In genomic region chr2:68171684-68172083, GRCh38 we compare ENCODE assay signal across 22 cellular contexts. TPM values are rescaled to one million over a fixed set of nuclear protein-coding genes. Genes with fewer than 3 reads are reported as not detected.
DNase-seq lines count a peak whose midpoint lies in the region; ATAC-seq, FAIRE-seq and TF ChIP-seq lines count a peak whose summit lies in the region.
"Had no signal": no experiment of that assay in that cellular context is flagged by ENCODE, and none has a peak within 500 bp of the region (broad histone marks: within the 10 kb centered on the region; RNA-seq: fewer than 3 reads in every experiment).

No MANE protein-coding gene starts in this region.

- H2AFZ ChIP-seq in HepG2 (ENCODE audit: low read length) (no peak overlapping the region), K562 (ENCODE audit: low read depth, low read length) (no peak overlapping the region)

- H3K4me2 ChIP-seq in HepG2 (ENCODE audit: low read depth, low read length): no peak overlapping the region
- no peak overlapping the region for H3K4me2 ChIP-seq in K562 (ENCODE audit: insufficient read depth, low read length)
- H3K4me2 ChIP-seq: A549 had no signal

- no peak for TF ChIP-seq POLR2A in HepG2 (IDR thresholded peaks at IDR 0.05; ENCODE audit: insufficient read depth in 1 of 2, low read depth in 2 of 2, low read length in 2 of 2)
- TF ChIP-seq POLR2A in right lobe of liver (IDR thresholded peaks at IDR 0.05): no peak
- TF ChIP-seq POLR2A in K562 (conservative IDR thresholded peaks at IDR 0.05): 0 out of 2 replicates have a peak, but pooled peaks have one; percentile 55

- H3K27me3 ChIP-seq in HepG2 (ENCODE audit: control insufficient read depth in 1 of 2, insufficient read depth in 2 of 2, low read length in 2 of 2): no peaks in the 10 kb centered on the region
- no peaks in the 10 kb centered on the region for H3K27me3 ChIP-seq in right lobe of liver
- H3K27me3 ChIP-seq in HL-60 (ENCODE audit: insufficient read depth, poor library complexity, severe bottlenecking): no peaks in the 10 kb centered on the region
- no peaks in the 10 kb centered on the region for H3K27me3 ChIP-seq in K562 (ENCODE audit: control insufficient read depth in 2 of 2, insufficient read depth in 2 of 2, low read length in 2 of 2)
- no peaks in the 10 kb centered on the region for H3K27me3 ChIP-seq in small intestine (ENCODE audit: control insufficient read depth in 2 of 2, insufficient read depth in 2 of 2, low read length in 2 of 2)
- H3K27me3 ChIP-seq: BE2C had no signal

- DNase-seq in HepG2 (ENCODE audit: low spot score) (peak; percentile 21), right lobe of liver (no peak), HL-60 (ENCODE audit: low read depth in 1 of 2, low spot score in 1 of 2) (no peak), K562 (ENCODE audit: extremely low read depth in 1 of 4, low spot score in 3 of 4) (no peak), small intestine (no peak)
- DNase-seq in effector CD4-positive, alpha-beta T cell: no peak
- DNase-seq: 8988T; ACHN; BE2C; C1 segment of cervical spinal cord; CD4-positive, alpha-beta memory T cell; COR-L47; DMS153; DND-41; GOT3; HCEC 1CT had no signal

- CTCF ChIA-PET in HepG2 (lab: Yijun Ruan, JAX; ENCODE audit: low intra/inter-chr PET ratio, low total read pairs): no interaction called here
- CTCF ChIA-PET in K562 (lab: Yijun Ruan, JAX; ENCODE audit: low intra/inter-chr PET ratio): no interaction called here

- TF ChIP-seq EP300 in HepG2 (IDR thresholded peaks at IDR 0.05; ENCODE audit: low read depth in 2 of 2, low read length in 2 of 2) (no peak), HepG2 (CRISPR knock-in tag; IDR thresholded peaks at IDR 0.05; ENCODE audit: borderline replicate concordance) (no peak), K562 (IDR thresholded peaks at IDR 0.05; ENCODE audit: low read length) (no peak)

- H3K79me2 ChIP-seq in HepG2 (ENCODE audit: insufficient read depth, low read length) (peaks cover 5% of the 10 kb centered on the region), K562 (ENCODE audit: control insufficient read depth, insufficient read depth, low read length) (peaks cover 17% of the 10 kb centered on the region; the same call in 1 of the 3 replicates)

- no peaks in the 10 kb centered on the region for H3K9me3 ChIP-seq in HepG2 (ENCODE audit: low read length)
- H3K9me3 ChIP-seq in right lobe of liver: no peaks in the 10 kb centered on the region
- no peaks in the 10 kb centered on the region for H3K9me3 ChIP-seq in K562 (replicated peaks; ENCODE audit: control insufficient read depth, insufficient read depth, low read depth, low read length)
- no peaks in the 10 kb centered on the region for H3K9me3 ChIP-seq in small intestine (ENCODE audit: control insufficient read depth, low read depth)
- H3K9me3 ChIP-seq: A549, BE2C had no signal

- TF ChIP-seq RAD21 in HepG2 (CRISPR knock-in tag; IDR thresholded peaks at IDR 0.05): no peak
- no peak for TF ChIP-seq RAD21 in K562 (CRISPR knock-in tag; conservative IDR thresholded peaks at IDR 0.05 in 1 of 2, IDR thresholded peaks at IDR 0.05 in 1 of 2)

- intact Hi-C loops in HepG2 (cut with micrococcal nuclease; ENCODE audit: unreplicated experiment): no loop called here
- intact Hi-C loops in right lobe of liver (cut with DNase I): no loop called here
- intact Hi-C loops in K562 (cut with micrococcal nuclease): no loop called here

- H4K20me1 ChIP-seq in HepG2 (ENCODE audit: insufficient read depth, low read length): no peaks in the 10 kb centered on the region
- no peaks in the 10 kb centered on the region for H4K20me1 ChIP-seq in K562 (replicated peaks; ENCODE audit: control insufficient read depth, insufficient read depth, low read length)

- H3K27ac ChIP-seq in HepG2 (ENCODE audit: extremely low read length, insufficient read depth, low read length) (no peak overlapping the region), right lobe of liver (no peak overlapping the region), HL-60 (replicated peaks) (peak overlapping the region; percentile 80), K562 (ENCODE audit: extremely low read depth, low read depth, low read length) (no peak overlapping the region), small intestine (ENCODE audit: low read depth in 1 of 2, low read length in 1 of 2) (no peak overlapping the region)
- H3K27ac ChIP-seq: A549 had no signal

- H3K4me3 ChIP-seq in HepG2 (replicated peaks in 1 of 3; ENCODE audit: insufficient read depth in 1 of 3, low read depth in 2 of 3, low read length in 3 of 3) (no peak overlapping the region), right lobe of liver (no peak overlapping the region), HL-60 (replicated peaks; ENCODE audit: insufficient read depth, low read length) (no peak overlapping the region), K562 (no peak overlapping the region), small intestine (ENCODE audit: low read depth in 1 of 2, low read length in 2 of 2) (no peak overlapping the region)
- H3K4me3 ChIP-seq: A549 had no signal

- POLR2A ChIA-PET in HepG2 (lab: Yijun Ruan, JAX) (no interaction called here), K562 (lab: Yijun Ruan, JAX) (no interaction called here)

- H3K36me3 ChIP-seq in HepG2 (replicated peaks in 1 of 2; ENCODE audit: control insufficient read depth in 1 of 2, insufficient read depth in 2 of 2, low read length in 2 of 2): peaks cover 14 to 53% of the 10 kb centered on the region in 2 experiments
- peaks cover 0 to 13% (median 2%) of the 10 kb centered on the region in 4 donors for H3K36me3 ChIP-seq in right lobe of liver
- peaks cover 93% of the 10 kb centered on the region for H3K36me3 ChIP-seq in K562 (ENCODE audit: control insufficient read depth, insufficient read depth, low read length)
- peaks cover 2 to 3% of the 10 kb centered on the region in 2 donors for H3K36me3 ChIP-seq in small intestine (ENCODE audit: control insufficient read depth in 2 of 2, insufficient read depth in 2 of 2, low read length in 2 of 2)

- TF ChIP-seq CTCF in HepG2 (CRISPR knock-in tag; IDR thresholded peaks at IDR 0.05): no peak
- no peak for TF ChIP-seq CTCF in right lobe of liver (IDR thresholded peaks at IDR 0.05)
- TF ChIP-seq CTCF in HL-60 (IDR thresholded peaks at IDR 0.05; ENCODE audit: insufficient read depth, low read length): no peak
- TF ChIP-seq CTCF in K562 (IDR thresholded peaks at IDR 0.05 in 2 of 3, conservative IDR thresholded peaks at IDR 0.05 in 1 of 3; ENCODE audit: insufficient read depth in 2 of 3, low read depth in 1 of 3, low read length in 3 of 3): no peak

- H3K9me1 ChIP-seq in K562 (ENCODE audit: control insufficient read depth, insufficient read depth, low read length): no peaks in the 10 kb centered on the region

- in situ Hi-C loops in HepG2 (cut with HindIII; ENCODE audit: extremely low pct_ligation_motif_present, low pct_unique_long_range_greater_than_20kb): no loop called here
- in situ Hi-C loops in K562 (cut with MboI): no loop called here

- BruUV-seq in HepG2 (replicated peaks; lab: Mats Ljungman, UMichigan) (no TSS peak), K562 (replicated peaks; lab: Mats Ljungman, UMichigan) (no TSS peak)

- no peak for FAIRE-seq in HepG2 (lab: Jason Lieb, UNC)
- no peak for FAIRE-seq in K562 (lab: Jason Lieb, UNC)
- FAIRE-seq in small intestine (lab: Jason Lieb, UNC): no peak
- FAIRE-seq: A549, G401.6, GM12891, GM18507, H54 had no signal

- peaks cover 11% of the 10 kb centered on the region for H3K4me1 ChIP-seq in HepG2 (ENCODE audit: insufficient read depth, low read length)
- no peaks in the 10 kb centered on the region for H3K4me1 ChIP-seq in right lobe of liver
- no peaks in the 10 kb centered on the region for H3K4me1 ChIP-seq in K562 (replicated peaks in 1 of 2; ENCODE audit: control insufficient read depth in 2 of 2, insufficient read depth in 2 of 2, low read length in 2 of 2)
- no peaks in the 10 kb centered on the region for H3K4me1 ChIP-seq in small intestine (ENCODE audit: control insufficient read depth in 2 of 2, insufficient read depth in 1 of 2, low read depth in 1 of 2, low read length in 1 of 2)
- H3K4me1 ChIP-seq: A549, BE2C had no signal

- H3K9ac ChIP-seq in HepG2 (ENCODE audit: insufficient read depth, low read depth, low read length) (no peak overlapping the region), K562 (ENCODE audit: insufficient read depth in 1 of 2, low read depth in 2 of 2, low read length in 2 of 2) (no peak overlapping the region)

- peak; percentile 39 for ATAC-seq in HepG2
- ATAC-seq in right lobe of liver: no peak
- no peak for ATAC-seq in K562
- ATAC-seq in HG03097 (IDR thresholded peaks at IDR 0.05; ENCODE audit: low FRiP score, unreplicated experiment): no peak
- ATAC-seq: A549 had no signal

- 92% methylated on average over 4 of the region's 4 CpGs for WGBS in HepG2 (ENCODE audit: low lambda C conversion rate)
- 91% methylated on average over 4 of the region's 4 CpGs for WGBS in right lobe of liver (ENCODE audit: insufficient coverage, low coverage, low lambda C conversion rate, missing lambda C conversion rate)
- whole genome bisulfite sequencing in K562 (ENCODE audit: insufficient coverage, low coverage, missing lambda C conversion rate): 81% methylated on average over 4 of the region's 4 CpGs
- WGBS in small intestine, 3 donors: 77 to 90% (median 86%) methylated on average over 4 of the region's 4 CpGs

RNA-seq across cellular contexts. Expression of gene PNO1, which starts 14.0 kb away (rescaled TPM):
- total RNA-seq in HepG2 (2016; rRNA removed; fragmentation: Illumina TruSeq; extraction: Trizol) (48.5 and 68.2 TPM in 2 replicates), right lobe of liver (10 to 100 TPM in 1 of 6 experiments, 1 to 10 TPM in 5; 4.7 to 12.7 (median 7.8) TPM), K562 (2014; rRNA removed) (81.7 and 90.2 TPM in 2 replicates), K562 (2014; rRNA removed; fragmentation: Illumina TruSeq; extraction: Trizol) (41.1 and 43.8 TPM in 2 replicates), K562 (2015; rRNA removed; fragmentation: Illumina TruSeq; extraction: Trizol) (42.8 and 43.8 TPM in 2 replicates), K562 (2021) (32.5 and 33.3 TPM in 2 replicates)
- 13.1 and 15.0 TPM in 2 replicates for total RNA-seq in HepG2 (2016; cell fraction: cytosol; rRNA removed; fragmentation: Illumina TruSeq; extraction: Trizol; ENCODE audit: low read depth)
- 49.6 and 72.8 TPM in 2 replicates for total RNA-seq in HepG2 (2016; cell fraction: insoluble cytoplasmic fraction; rRNA removed; fragmentation: Illumina TruSeq; extraction: Trizol)
- 25.8 and 28.2 TPM in 2 replicates for total RNA-seq in HepG2 (2016; cell fraction: membrane; rRNA removed; fragmentation: Illumina TruSeq; extraction: Trizol)
- total RNA-seq in HepG2 (2016; cell fraction: nucleus; rRNA removed; fragmentation: Illumina TruSeq; extraction: Trizol): 18.3 and 19.6 TPM in 2 replicates
- polyA plus RNA-seq in HepG2 (2011; rRNA removed) (11.6 and 12.8 TPM in 2 replicates), K562 (2011; rRNA removed) (14.4 and 33.7 TPM in 2 replicates), K562 (2014; fragmentation: Illumina TruSeq; extraction: Trizol) (48.5 and 53.1 TPM in 2 replicates), K562 (2014; fragmentation: Nextera tagmentation; extraction: Ambion mirVana) (10 to 100 TPM; 11.8 to 18.6 TPM), K562 (2014; rRNA removed) (53.9 and 62.5 TPM in 2 replicates), small intestine (10 to 100 TPM in 1 of 3 donors, 1 to 10 TPM in 2; 4.9 to 11.7 (median 6.8) TPM)
- 9.2 and 12.2 TPM in 2 replicates for polyA plus RNA-seq in HepG2 (2011; cell fraction: cytosol; rRNA removed)
- polyA plus RNA-seq in HepG2 (2011; cell fraction: nucleus; rRNA removed): 3.6 and 4.4 TPM in 2 replicates
- polyA plus RNA-seq in HepG2 (2012): 19.2 and 21.4 TPM in 2 replicates
- polyA plus RNA-seq in HepG2 (2016; cell fraction: cytosol; fragmentation: Illumina TruSeq; extraction: Trizol; ENCODE audit: low read depth): 13.2 and 13.3 TPM in 2 replicates
- polyA plus RNA-seq in HepG2 (2016; cell fraction: insoluble cytoplasmic fraction; fragmentation: Illumina TruSeq; extraction: Trizol; ENCODE audit: low read depth): 64.7 and 73.1 TPM in 2 replicates
- polyA plus RNA-seq in HepG2 (2016; cell fraction: membrane; fragmentation: Illumina TruSeq; extraction: Trizol; ENCODE audit: low read depth): 18.4 and 19.1 TPM in 2 replicates
- 29.7 and 31.3 TPM in 2 replicates for polyA plus RNA-seq in HepG2 (2016; cell fraction: nucleus; fragmentation: Illumina TruSeq; extraction: Trizol; ENCODE audit: insufficient read depth, low read depth)
- 4.5 and 9.7 TPM in 2 replicates for polyA minus RNA-seq in HepG2 (2011; rRNA and poly(A)+ RNA removed; ENCODE audit: low replicate concordance)
- polyA minus RNA-seq in HepG2 (2011; cell fraction: cytosol; rRNA and poly(A)+ RNA removed): 6.2 and 8.3 TPM in 2 replicates
- 5.5 and 6.7 TPM in 2 replicates for polyA minus RNA-seq in HepG2 (2011; cell fraction: nucleus; rRNA and poly(A)+ RNA removed)
- total RNA-seq in K562 (2011; cell fraction: chromatin; rRNA removed; ENCODE audit: low replicate concordance): 7.1 and 12.9 TPM in 2 replicates
- 4.8 and 7.6 TPM in 2 replicates for total RNA-seq in K562 (2011; cell fraction: nucleolus; rRNA removed)
- 7.8 and 12.1 TPM in 2 replicates for total RNA-seq in K562 (2011; cell fraction: nucleoplasm; rRNA removed)
- 10.8 and 16.5 TPM in 2 replicates for polyA plus RNA-seq in K562 (2011; cell fraction: cytosol; rRNA removed)
- polyA plus RNA-seq in K562 (2011; cell fraction: nucleus; rRNA removed): 4.6 and 6.9 TPM in 2 replicates
- 19.4 and 32.3 TPM in 2 replicates for polyA plus RNA-seq in K562 (2012)
- polyA minus RNA-seq in K562 (2011; rRNA and poly(A)+ RNA removed): 7.1 and 14.0 TPM in 2 replicates
- 3.2 and 9.5 TPM in 2 replicates for polyA minus RNA-seq in K562 (2011; cell fraction: cytosol; rRNA and poly(A)+ RNA removed)
- 2.4 and 2.8 TPM in 2 replicates for polyA minus RNA-seq in K562 (2011; cell fraction: nucleus; rRNA and poly(A)+ RNA removed)

Comparison
In these comparisons a context has a peak if more than half of its experiments do, and no peak if none do; other contexts are left out.
1. Of the 241 proteins assayed by ChIP-seq in both HepG2 and K562: peak only in HepG2: RBM22; only in K562: POLR2A; in both: none; in neither: 239.